1 cellular context compared by ENCODE assay signal in genomic region chr15:52804526-52805081, GRCh38.
TF ChIP-seq lines count a peak whose summit lies in the region.

No MANE protein-coding gene starts in this region.

TF ChIP-seq in H1, 55 proteins besides CTCF, POLR2A, EP300 and RAD21:
- TF ChIP-seq MAX (IDR thresholded peaks at IDR 0.05) (peak; percentile 70), TAF7 (optimal IDR thresholded peaks at IDR 0.05; ENCODE audit: borderline replicate concordance, low read depth, low read length) (peak; percentile 70), MAFK (IDR thresholded peaks at IDR 0.05; ENCODE audit: low read depth, low read length) (no peak), YY1 (IDR thresholded peaks at IDR 0.05; ENCODE audit: low read depth, low read length) (peak; percentile 77), POU5F1 (IDR thresholded peaks at IDR 0.05; ENCODE audit: low read depth, low read length) (no peak), SP2 (IDR thresholded peaks at IDR 0.05; ENCODE audit: low read length) (no peak), FOSL1 (IDR thresholded peaks at IDR 0.05; ENCODE audit: insufficient read depth, low read depth, low read length) (no peak), TCF12 (IDR thresholded peaks at IDR 0.05; ENCODE audit: low read depth, low read length) (no peak), SIN3A (conservative IDR thresholded peaks at IDR 0.05 in 1 of 2, IDR thresholded peaks at IDR 0.05 in 1 of 2; ENCODE audit: low read depth in 1 of 2, low read length in 2 of 2) (no peak), NRF1 (IDR thresholded peaks at IDR 0.05; ENCODE audit: low read depth, low read length) (no peak), SIRT6 (IDR thresholded peaks at IDR 0.05; ENCODE audit: low read length) (no peak), CHD2 (IDR thresholded peaks at IDR 0.05; ENCODE audit: low read length) (peak; percentile 37; the same call in 1 of the 2 replicates), ZNF274 (IDR thresholded peaks at IDR 0.05; ENCODE audit: borderline replicate concordance, extremely low read depth, low read length) (no peak), KDM4A (IDR thresholded peaks at IDR 0.05; ENCODE audit: low read depth, low read length, severe bottlenecking) (peak; percentile 13), PHF8 (conservative IDR thresholded peaks at IDR 0.05; ENCODE audit: low read depth, low read length) (no peak), SUZ12 (IDR thresholded peaks at IDR 0.05; ENCODE audit: low read length) (no peak), RNF2 (IDR thresholded peaks at IDR 0.05; ENCODE audit: borderline replicate concordance, low read depth, low read length, missing control alignments, poor library complexity, severe bottlenecking) (no peak), CHD1 (IDR thresholded peaks at IDR 0.05; ENCODE audit: low read depth, low read length) (no peak), CTBP2 (IDR thresholded peaks at IDR 0.05; ENCODE audit: borderline replicate concordance, insufficient read depth, insufficient read length, low read length) (peak; percentile 75), SP1 (IDR thresholded peaks at IDR 0.05; ENCODE audit: low read depth, low read length) (peak; percentile 60), POLR2AphosphoS5 (IDR thresholded peaks at IDR 0.05; ENCODE audit: low read depth, low read length) (peak; percentile 49; the same call in 1 of the 2 replicates), EZH2 (IDR thresholded peaks at IDR 0.05; ENCODE audit: low read depth, low read length, severe bottlenecking) (no peak), RXRA (IDR thresholded peaks at IDR 0.05; ENCODE audit: insufficient read depth, low read depth, low read length) (no peak), JUND (IDR thresholded peaks at IDR 0.05; ENCODE audit: low read length) (no peak), TAF1 (IDR thresholded peaks at IDR 0.05; ENCODE audit: low read depth, low read length) (peak; percentile 59; the same call in 1 of the 2 replicates), CBX8 (IDR thresholded peaks at IDR 0.05; ENCODE audit: borderline replicate concordance, low read depth, low read length) (no peak), BCL11A (IDR thresholded peaks at IDR 0.05; ENCODE audit: low read depth in 2 of 2, low read length in 2 of 2) (no peak), CHD7 (IDR thresholded peaks at IDR 0.05; ENCODE audit: insufficient replicate concordance, low read length) (no peak), E2F6 (IDR thresholded peaks at IDR 0.05) (peak; percentile 85), HDAC6 (IDR thresholded peaks at IDR 0.05; ENCODE audit: low read depth, low read length) (no peak), GTF2F1 (IDR thresholded peaks at IDR 0.05; ENCODE audit: borderline replicate concordance, low read depth, low read length) (no peak), TEAD4 (IDR thresholded peaks at IDR 0.05; ENCODE audit: low read depth, low read length) (no peak), BRCA1 (IDR thresholded peaks at IDR 0.05; ENCODE audit: low read depth, low read length) (no peak), USF2 (IDR thresholded peaks at IDR 0.05; ENCODE audit: low read length) (no peak), ATF3 (IDR thresholded peaks at IDR 0.05; ENCODE audit: insufficient read depth, low read depth, low read length) (no peak), NANOG (IDR thresholded peaks at IDR 0.05; ENCODE audit: insufficient read depth, low read depth, low read length, poor library complexity, severe bottlenecking) (no peak), CREB1 (IDR thresholded peaks at IDR 0.05) (no peak), SRF (IDR thresholded peaks at IDR 0.05; ENCODE audit: low read depth, low read length) (no peak), HDAC2 (IDR thresholded peaks at IDR 0.05; ENCODE audit: borderline replicate concordance in 1 of 2, low read depth in 2 of 2, low read length in 2 of 2) (0 out of 4 replicates have a peak, but pooled peaks of 1 of the 2 experiments have one; percentile 38), SIX5 (IDR thresholded peaks at IDR 0.05; ENCODE audit: low read depth, low read length) (no peak), SAP30 (IDR thresholded peaks at IDR 0.05; ENCODE audit: insufficient read depth, insufficient replicate concordance, low read length) (no peak), RBBP5 (IDR thresholded peaks at IDR 0.05; ENCODE audit: borderline replicate concordance, low read depth, low read length) (0 out of 2 replicates have a peak, but pooled peaks have one; percentile 12), BACH1 (IDR thresholded peaks at IDR 0.05; ENCODE audit: low read length) (no peak), JUN (IDR thresholded peaks at IDR 0.05; ENCODE audit: low read depth, low read length) (no peak)
